Comparison of ENCODE assay signal across 24 cellular contexts in genomic region chr5:4335078-4335477, GRCh38.
DNase-seq lines count a peak whose midpoint lies in the region; ATAC-seq, FAIRE-seq and TF ChIP-seq lines count a peak whose summit lies in the region.
"Had no signal": no experiment of that assay in that cellular context is flagged by ENCODE, and none has a peak within 500 bp of the region (broad histone marks: within the 10 kb centered on the region; RNA-seq: fewer than 3 reads in every experiment).

No MANE protein-coding gene starts in this region.

- no peak for FAIRE-seq in HepG2 (lab: Jason Lieb, UNC)
- FAIRE-seq: A549, GM12878, GM12892, GM18507 had no signal

- no peak for TF ChIP-seq CTCF in HepG2 (CRISPR knock-in tag; IDR thresholded peaks at IDR 0.05)
- no peak for TF ChIP-seq CTCF in right lobe of liver (IDR thresholded peaks at IDR 0.05)
- no peak for TF ChIP-seq CTCF in neural crest cell (conservative IDR thresholded peaks at IDR 0.05)

- H3K27me3 Mint-ChIP-seq in neural crest cell (ENCODE audit: low read depth) = no peaks in the 10 kb centered on the region
- H3K27me3 Mint-ChIP-seq: B cell; CD4-positive, alpha-beta T cell; CD8-positive, alpha-beta memory T cell had no signal

- no peaks in the 10 kb centered on the region for H4K20me1 ChIP-seq in HepG2 (ENCODE audit: insufficient read depth, low read length)
- H4K20me1 ChIP-seq: BLaER1 treated with 17β-estradiol and CSF1 and Interleukin-3, amounts not matched to agents 10 nM and 100 nM had no signal

- H3K36me3 ChIP-seq in HepG2 (replicated peaks in 1 of 2; ENCODE audit: control insufficient read depth in 1 of 2, insufficient read depth in 2 of 2, low read length in 2 of 2) (no peaks in the 10 kb centered on the region), right lobe of liver (no peaks in the 10 kb centered on the region)
- H3K36me3 ChIP-seq: BLaER1 treated with 17β-estradiol and CSF1 and Interleukin-3, amounts not matched to agents 10 nM and 100 nM had no signal

- H3K9ac ChIP-seq in HepG2 (ENCODE audit: insufficient read depth, low read depth, low read length) = no peak overlapping the region
- H3K9ac ChIP-seq: BLaER1 treated with 17β-estradiol and CSF1 and Interleukin-3, amounts not matched to agents 10 nM and 100 nM had no signal

- peaks cover 6% of the 10 kb centered on the region for H3K9me3 Mint-ChIP-seq in neural crest cell

- no peak overlapping the region for H3K4me3 ChIP-seq in HepG2 (replicated peaks in 1 of 3; ENCODE audit: insufficient read depth in 1 of 3, low read depth in 2 of 3, low read length in 3 of 3)
- H3K4me3 ChIP-seq in right lobe of liver = no peak overlapping the region
- H3K4me3 ChIP-seq: A549; BLaER1 treated with 17β-estradiol and CSF1 and Interleukin-3, amounts not matched to agents 10 nM and 100 nM; GM12878 had no signal

- H3K9me3 ChIP-seq in HepG2 (ENCODE audit: low read length) (peaks cover 95% of the 10 kb centered on the region), right lobe of liver (no peaks in the 10 kb centered on the region)

- no peak overlapping the region for H3K27ac ChIP-seq in HepG2 (ENCODE audit: extremely low read length, insufficient read depth, low read length)
- H3K27ac ChIP-seq in right lobe of liver = no peak overlapping the region
- H3K27ac ChIP-seq: 22Rv1; A549; BLaER1 treated with 17β-estradiol and CSF1 and Interleukin-3, amounts not matched to agents 10 nM and 100 nM; C4-2B had no signal

- H3K79me2 ChIP-seq in HepG2 (ENCODE audit: insufficient read depth, low read length) = no peaks in the 10 kb centered on the region

- intact Hi-C loops in HepG2 (cut with micrococcal nuclease; ENCODE audit: unreplicated experiment) = no loop called here
- intact Hi-C loops in right lobe of liver (cut with DNase I) = no loop called here

- no TSS peak for BruUV-seq in HepG2 (replicated peaks; lab: Mats Ljungman, UMichigan)

- peak overlapping the region; percentile 9 for H3K27ac Mint-ChIP-seq in neural crest cell (ENCODE audit: unreplicated experiment)
- H3K27ac Mint-ChIP-seq: B cell; CD4-positive, alpha-beta T cell; CD8-positive, alpha-beta memory T cell had no signal

- no peak for ATAC-seq in HepG2
- no peak for ATAC-seq in right lobe of liver
- ATAC-seq: A549, GM12878 had no signal

- no peaks in the 10 kb centered on the region for H3K36me3 Mint-ChIP-seq in neural crest cell (ENCODE audit: low read depth)

- no peak overlapping the region for H3K4me3 Mint-ChIP-seq in neural crest cell
- H3K4me3 Mint-ChIP-seq: B cell; CD4-positive, alpha-beta T cell; CD8-positive, alpha-beta memory T cell had no signal

- POLR2A ChIA-PET in HepG2 (lab: Yijun Ruan, JAX) = no interaction called here

- TF ChIP-seq EP300 in HepG2 (IDR thresholded peaks at IDR 0.05; ENCODE audit: low read depth in 2 of 2, low read length in 2 of 2) (no peak), HepG2 (CRISPR knock-in tag; IDR thresholded peaks at IDR 0.05; ENCODE audit: borderline replicate concordance) (no peak)

- TF ChIP-seq RAD21 in HepG2 (CRISPR knock-in tag; IDR thresholded peaks at IDR 0.05) = no peak

- CTCF ChIA-PET in HepG2 (lab: Yijun Ruan, JAX; ENCODE audit: low intra/inter-chr PET ratio, low total read pairs) = no interaction called here

- TF ChIP-seq POLR2A in HepG2 (IDR thresholded peaks at IDR 0.05; ENCODE audit: insufficient read depth in 1 of 2, low read depth in 2 of 2, low read length in 2 of 2) (no peak), right lobe of liver (IDR thresholded peaks at IDR 0.05) (no peak)

- no peak overlapping the region for H2AFZ ChIP-seq in HepG2 (ENCODE audit: low read length)

- in situ Hi-C loops in HepG2 (cut with HindIII; ENCODE audit: extremely low pct_ligation_motif_present, low pct_unique_long_range_greater_than_20kb) = no loop called here

- H3K27me3 ChIP-seq in HepG2 (ENCODE audit: control insufficient read depth in 1 of 2, insufficient read depth in 2 of 2, low read length in 2 of 2) = no peaks in the 10 kb centered on the region; a peak in 1 of 5 replicates
- H3K27me3 ChIP-seq in right lobe of liver = no peaks in the 10 kb centered on the region
- H3K27me3 ChIP-seq: BLaER1 treated with 17β-estradiol and CSF1 and Interleukin-3, amounts not matched to agents 10 nM and 100 nM had no signal

- H3K4me1 ChIP-seq in HepG2 (ENCODE audit: insufficient read depth, low read length) = no peaks in the 10 kb centered on the region
- H3K4me1 ChIP-seq in right lobe of liver = no peaks in the 10 kb centered on the region
- H3K4me1 ChIP-seq: A549; BLaER1 treated with 17β-estradiol and CSF1 and Interleukin-3, amounts not matched to agents 10 nM and 100 nM had no signal

- no peak for DNase-seq in HepG2 (ENCODE audit: low spot score)
- DNase-seq in right lobe of liver = no peak
- no peak for DNase-seq in neural crest cell (ENCODE audit: low read depth, low spot score)
- no peak for DNase-seq in NCI-H2107 (lab: John Stamatoyannopoulos, UW)
- no peak for DNase-seq in stimulated activated naive CD4-positive, alpha-beta T cell treated with Interleukin-2 at 50 U/mL for 16 hours (lab: John Stamatoyannopoulos, UW)
- DNase-seq: AML-193; CD4-positive, alpha-beta T cell; CD8-positive, alpha-beta memory T cell; COR-L47; DMS 273 treated with DMSO at 0.1 percent for 48 hours; DMS153; DMS53; DMS79; DND-41; EL; GDM1 had no signal

- no peak overlapping the region for H3K4me2 ChIP-seq in HepG2 (ENCODE audit: low read depth, low read length)
- H3K4me2 ChIP-seq: A549; BLaER1 treated with 17β-estradiol and CSF1 and Interleukin-3, amounts not matched to agents 10 nM and 100 nM had no signal

- 0% methylated on average over 2 of the region's 2 CpGs for WGBS in HepG2 (ENCODE audit: low lambda C conversion rate)
- WGBS in right lobe of liver (ENCODE audit: insufficient coverage, low coverage, low lambda C conversion rate, missing lambda C conversion rate) = 51% methylated on average over 2 of the region's 2 CpGs

- H3K4me1 Mint-ChIP-seq in neural crest cell = peaks cover 20% of the 10 kb centered on the region
- H3K4me1 Mint-ChIP-seq: B cell; CD8-positive, alpha-beta memory T cell had no signal

TF ChIP-seq in HepG2, 621 proteins besides CTCF, POLR2A, EP300 and RAD21:
- TF ChIP-seq IRX3 (CRISPR knock-in tag; IDR thresholded peaks at IDR 0.05; ENCODE audit: borderline replicate concordance, low read depth) = no peak
- peak; percentile 95 for TF ChIP-seq CREB1 (IDR thresholded peaks at IDR 0.05)
- TF ChIP-seq CREB1 (CRISPR knock-in tag; IDR thresholded peaks at IDR 0.05) = no peak
